In genomic region chr9:134171316-134172197, GRCh38 we compare ENCODE assay signal across 11 cellular contexts. TPM values are rescaled to one million over a fixed set of nuclear protein-coding genes. Genes with fewer than 3 reads are reported as not detected.
A peak's percentile ranks its signal among the peaks of the same experiment; 100 is the strongest.
DNase-seq lines count a peak whose midpoint lies in the region; ATAC-seq and TF ChIP-seq lines count a peak whose summit lies in the region.
"Had no signal": no experiment of that assay in that cellular context is flagged by ENCODE, and none has a peak within 500 bp of the region (broad histone marks: within the 10 kb centered on the region; RNA-seq: fewer than 3 reads in every experiment).

No MANE protein-coding gene starts in this region.

- in situ Hi-C loops in KBM-7 (cut with MboI; ENCODE audit: low pct_unique_long_range_greater_than_20kb, low sequenced_read_pairs), result no loop called here

- no peaks in the 10 kb centered on the region for H3K9me3 ChIP-seq in endocrine pancreas (ENCODE audit: control insufficient read depth, low read length)
- peaks cover 2 to 3% of the 10 kb centered on the region in 2 donors for H3K9me3 ChIP-seq in mucosa of rectum (ENCODE audit: control insufficient read depth in 2 of 2, low read length in 2 of 2)
- H3K9me3 ChIP-seq: tibial artery had no signal

- H3K9ac ChIP-seq in endocrine pancreas (ENCODE audit: control insufficient read depth, insufficient read depth, low read length), result peak overlapping the region; percentile 41
- no peak overlapping the region for H3K9ac ChIP-seq in mucosa of rectum (ENCODE audit: low read depth in 1 of 2, low read length in 2 of 2)

- no peak for TF ChIP-seq CTCF in omental fat pad (IDR thresholded peaks at IDR 0.05)

- ATAC-seq in omental fat pad (ENCODE audit: low FRiP score), result no peak

- peak; percentile 74 for DNase-seq in A172 (ENCODE audit: low spot score)
- DNase-seq in KBM-7, result peak; percentile 46
- DNase-seq in NCI-H2107 treated with DMSO at 0.1 percent for 48 hours (lab: John Stamatoyannopoulos, UW; ENCODE audit: unreplicated experiment), result no peak
- no peak for DNase-seq in COR-L47 (lab: John Stamatoyannopoulos, UW)
- no peak for DNase-seq in SW 1271 (lab: John Stamatoyannopoulos, UW)
- no peak for DNase-seq in omental fat pad (ENCODE audit: low spot score)
- DNase-seq: GF-D8, NCI-H1092 treated with DMSO at 0.1 percent for 48 hours, tibial artery had no signal

- H3K27ac ChIP-seq in mucosa of rectum (ENCODE audit: low read depth in 2 of 2, low read length in 2 of 2), result peak overlapping the region; percentile 41 to 48
- H3K27ac ChIP-seq: tibial artery had no signal

- H3K4me1 ChIP-seq in endocrine pancreas (ENCODE audit: control insufficient read depth, insufficient read depth, low read length) (no peaks in the 10 kb centered on the region), mucosa of rectum (ENCODE audit: control insufficient read depth in 2 of 2, insufficient read depth in 2 of 2, low read length in 2 of 2) (peaks cover 0 to 9% of the 10 kb centered on the region in 2 donors)

- no peaks in the 10 kb centered on the region for H3K27me3 ChIP-seq in endocrine pancreas (ENCODE audit: control insufficient read depth, insufficient read depth, low read length)
- peaks cover 3 to 6% of the 10 kb centered on the region in 2 donors for H3K27me3 ChIP-seq in mucosa of rectum (ENCODE audit: control insufficient read depth in 2 of 2, insufficient read depth in 2 of 2, low read length in 2 of 2)

- H3K4me3 ChIP-seq in endocrine pancreas (ENCODE audit: control insufficient read depth, insufficient read depth, low read length), result no peak overlapping the region
- no peak overlapping the region for H3K4me3 ChIP-seq in mucosa of rectum (ENCODE audit: low read length in 2 of 2)
- H3K4me3 ChIP-seq: tibial artery had no signal

- H3K36me3 ChIP-seq in endocrine pancreas (ENCODE audit: control insufficient read depth, insufficient read depth, low read length) (no peaks in the 10 kb centered on the region), mucosa of rectum (ENCODE audit: control insufficient read depth in 2 of 2, insufficient read depth in 2 of 2, low read length in 2 of 2) (no peaks in the 10 kb centered on the region)
- H3K36me3 ChIP-seq: tibial artery had no signal

RNA-seq across cellular contexts. Expression of gene RNU6ATAC, which starts 7.2 kb away (rescaled TPM):
- total RNA-seq in A172 (2014; rRNA removed; shearing (Covaris generic)), result not detected in 2 replicates
- not detected for total RNA-seq in omental fat pad

RNA-seq across cellular contexts. Expression of gene WDR5, which starts 35.7 kb away (rescaled TPM):
- 35.7 and 42.3 TPM in 2 replicates for total RNA-seq in A172 (2014; rRNA removed; shearing (Covaris generic))
- 10 to 100 TPM; 16.1 to 28.2 (median 19.7) TPM for total RNA-seq in omental fat pad

Comparison
In these comparisons a context has a peak if more than half of its experiments do, and no peak if none do; other contexts are left out.
1. DNase-seq: peak in A172 (single experiment) and KBM-7 (single experiment); none in NCI-H2107 treated with DMSO at 0.1 percent for 48 hours (single experiment), COR-L47 (single experiment), SW 1271 (0 of 2) and omental fat pad (single experiment).